Comparison of ENCODE assay signal across 8 cellular contexts in genomic region chr11:27506200-27507182, GRCh38. TPM values are rescaled to one million over a fixed set of nuclear protein-coding genes. Genes with fewer than 3 reads are reported as not detected.
DNase-seq lines count a peak whose midpoint lies in the region; ATAC-seq and TF ChIP-seq lines count a peak whose summit lies in the region.

Gene LIN7C (minus strand): TSS chr11:27506769. CDS start chr11:27506752, 17 bp downstream.

- no peaks in the 10 kb centered on the region for H3F3A ChIP-seq in OCI-LY1 (ENCODE audit: insufficient read depth, low read length)

- H4K20me1 ChIP-seq in OCI-LY1 (ENCODE audit: insufficient read depth, low read length): no peaks in the 10 kb centered on the region

- ATAC-seq in GM21447 (IDR thresholded peaks at IDR 0.05; ENCODE audit: unreplicated experiment): peak; percentile 95

- H3K4me2 ChIP-seq in OCI-LY1 (ENCODE audit: low read length): peak within 1 kb of the TSS; percentile 77

- H3K4me3 ChIP-seq in HUES64 (ENCODE audit: low read length) (peak within 1 kb of the TSS; percentile 100), OCI-LY1 (ENCODE audit: low read depth, low read length, poor library complexity, severe bottlenecking) (peak within 1 kb of the TSS; percentile 92)

- H3K27me3 ChIP-seq in HUES64 (ENCODE audit: insufficient read depth, low read length): no peaks in the 10 kb centered on the region
- no peaks in the 10 kb centered on the region for H3K27me3 ChIP-seq in OCI-LY1 (ENCODE audit: insufficient read depth, low read length)

- peak; percentile 96 for DNase-seq in DMS 273 (lab: John Stamatoyannopoulos, UW; ENCODE audit: unreplicated experiment)
- peak; percentile 95 for DNase-seq in activated T-cell treated with anti-CD3 and anti-CD28 coated beads for 1 hour (ENCODE audit: low read depth)
- peak; percentile 67 for DNase-seq in epithelial cell of prostate (ENCODE audit: low read depth, low spot score)
- DNase-seq in mucosa of gallbladder (ENCODE audit: low spot score): peak; percentile 98
- peak; percentile 93 to 94 for DNase-seq in stimulated activated CD8-positive, alpha-beta memory T cell treated with anti-CD3 and anti-CD28 coated beads, Interleukin-4, amount 100 ng/mL, for 4 hours (ENCODE audit: low read depth in 2 of 2, low spot score in 1 of 2)

- H3K9me3 ChIP-seq in HUES64 (ENCODE audit: insufficient read depth, low read depth, low read length): no peaks in the 10 kb centered on the region
- no peaks in the 10 kb centered on the region for H3K9me3 ChIP-seq in OCI-LY1 (ENCODE audit: low read length)

- H2AFZ ChIP-seq in OCI-LY1 (ENCODE audit: low read length): peak within 1 kb of the TSS; percentile 76; the same call in 1 of the 2 replicates

- WGBS in HUES64: under 1% methylated on average over 60 of the region's 60 CpGs

- peaks cover 13% of the 10 kb centered on the region for H3K4me1 ChIP-seq in HUES64 (ENCODE audit: insufficient read depth, low read length)
- H3K4me1 ChIP-seq in OCI-LY1 (ENCODE audit: insufficient read depth, low read length, severe bottlenecking): peaks cover 27% of the 10 kb centered on the region

- H3K27ac ChIP-seq in HUES64 (ENCODE audit: low read depth, low read length): peak within 1 kb of the TSS; percentile 86
- peak within 1 kb of the TSS; percentile 72 for H3K27ac ChIP-seq in OCI-LY1 (ENCODE audit: low read depth, low read length, poor library complexity, severe bottlenecking)
- peak within 1 kb of the TSS; percentile 62 for H3K27ac ChIP-seq in epithelial cell of prostate

- H3K79me2 ChIP-seq in OCI-LY1 (ENCODE audit: insufficient read depth, low read length): peaks cover 36% of the 10 kb centered on the region

- H3K36me3 ChIP-seq in HUES64 (ENCODE audit: insufficient read depth, low read length) (peaks cover 19% of the 10 kb centered on the region), OCI-LY1 (ENCODE audit: insufficient read depth, low read length) (peaks cover 16% of the 10 kb centered on the region; the same call in 1 of the 2 replicates)

- no peaks in the 10 kb centered on the region for H3K9me2 ChIP-seq in OCI-LY1 (ENCODE audit: low read depth, low read length)

- H3K9ac ChIP-seq in HUES64 (ENCODE audit: low read depth, low read length) (peak within 1 kb of the TSS; percentile 96), OCI-LY1 (ENCODE audit: low read length) (peak within 1 kb of the TSS; percentile 98)

- TF ChIP-seq CTCF in OCI-LY1 (IDR thresholded peaks at IDR 0.05; ENCODE audit: low read length): no peak; the same call in 1 of the 2 replicates

RNA-seq across cellular contexts. Expression of gene LIN7C, which starts in this region (rescaled TPM):
- polyA plus RNA-seq in HUES64 (2013, experiment 1 of 2): 17.2 TPM
- polyA plus RNA-seq in HUES64 (2013, experiment 2 of 2): 19.0 TPM
- 34.1 TPM for total RNA-seq in mucosa of gallbladder

Comparison
In these comparisons a context has a peak if more than half of its experiments do, and no peak if none do; other contexts are left out.
1. Peak in every context shown above with its lines: DNase-seq, ATAC-seq, H3K4me3 ChIP-seq and H3K27ac ChIP-seq.